In the genomic region with DNA sequence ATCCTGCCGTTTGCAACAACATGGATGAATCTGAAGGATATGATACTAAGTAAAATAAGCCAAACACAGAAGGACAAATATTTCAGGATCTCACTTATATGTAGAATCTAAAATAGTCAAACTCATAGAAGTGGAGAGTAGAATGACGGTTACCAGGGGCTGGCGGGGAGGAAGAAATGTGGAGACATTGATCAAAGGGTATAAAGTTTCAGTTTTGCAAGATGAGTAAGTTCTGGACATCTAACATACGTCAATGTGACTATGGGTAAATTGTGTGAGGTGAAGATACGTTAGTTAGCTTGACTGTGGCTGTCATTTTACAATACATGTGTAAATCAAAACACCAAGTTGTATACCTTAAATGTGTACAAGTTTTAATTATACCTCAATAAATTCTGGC, we compare ENCODE assay signal across 18 cellular contexts.
DNase-seq lines count a peak whose midpoint lies in the region; ATAC-seq and TF ChIP-seq lines count a peak whose summit lies in the region.
"Had no signal": no experiment of that assay in that cellular context is flagged by ENCODE, and none has a peak within 500 bp of the region (broad histone marks: within the 10 kb centered on the region; RNA-seq: fewer than 3 reads in every experiment).

No MANE protein-coding gene starts in this region.

- intact Hi-C loops in activated CD8-positive, alpha-beta T cell treated with anti-CD3 and anti-CD28 coated beads for 36 hours (cut with micrococcal nuclease), result no loop called here
- intact Hi-C loops in transverse colon (cut with DNase I; ENCODE audit: low total_unique reads), result no loop called here

- H3K9me3 ChIP-seq in transverse colon, result peaks cover 0 to 8% of the 10 kb centered on the region in 2 donors
- H3K9me3 ChIP-seq: body of pancreas, right lobe of liver, uterus had no signal

- no peak overlapping the region for H3K27ac ChIP-seq in transverse colon
- H3K27ac ChIP-seq: body of pancreas, left lung, right lobe of liver, uterus had no signal

- H3K27me3 ChIP-seq in transverse colon, result no peaks in the 10 kb centered on the region
- H3K27me3 ChIP-seq: body of pancreas, left lung, right lobe of liver, uterus had no signal

- H3K4me3 ChIP-seq in GM12865 (ENCODE audit: low read depth, low read length) (no peak overlapping the region), transverse colon (no peak overlapping the region)
- H3K4me3 ChIP-seq: body of pancreas, left lung, right lobe of liver, uterus had no signal

- ATAC-seq in activated CD8-positive, alpha-beta T cell treated with anti-CD3 and anti-CD28 coated beads for 36 hours, result peak; percentile 74
- ATAC-seq: body of pancreas, left lung, right lobe of liver had no signal

- H3K27ac Mint-ChIP-seq in activated CD8-positive, alpha-beta T cell treated with anti-CD3 and anti-CD28 coated beads for 36 hours, result peak overlapping the region; percentile 76
- H3K27ac Mint-ChIP-seq: dendritic cell treated with granulocyte-macrophage colony-stimulating factor and Interleukin-4, amounts not matched to agents 40 ng/mL and 50 ng/mL, for 4 days had no signal

- H3K4me1 ChIP-seq in transverse colon, result peaks cover 0 to 9% (median 0%) of the 10 kb centered on the region in 4 donors
- H3K4me1 ChIP-seq: body of pancreas, right lobe of liver had no signal

- no peak for TF ChIP-seq CTCF in GM12865 (IDR thresholded peaks at IDR 0.05; ENCODE audit: insufficient read depth, low read depth, low read length, missing control alignments)
- no peak for TF ChIP-seq CTCF in activated CD8-positive, alpha-beta T cell treated with anti-CD3 and anti-CD28 coated beads for 36 hours (IDR thresholded peaks at IDR 0.05)
- no peak for TF ChIP-seq CTCF in transverse colon (IDR thresholded peaks at IDR 0.05)

- peaks cover 27% of the 10 kb centered on the region for H3K4me1 Mint-ChIP-seq in activated CD8-positive, alpha-beta T cell treated with anti-CD3 and anti-CD28 coated beads for 36 hours (ENCODE audit: low read depth)

- TF ChIP-seq EP300 in transverse colon (IDR thresholded peaks at IDR 0.05; ENCODE audit: low read depth), result no peak

- TF ChIP-seq POLR2A in transverse colon (IDR thresholded peaks at IDR 0.05), result no peak

- peaks cover 3% of the 10 kb centered on the region for H3K27me3 Mint-ChIP-seq in activated CD8-positive, alpha-beta T cell treated with anti-CD3 and anti-CD28 coated beads for 36 hours
- H3K27me3 Mint-ChIP-seq: dendritic cell treated with granulocyte-macrophage colony-stimulating factor and Interleukin-4, amounts not matched to agents 40 ng/mL and 50 ng/mL, for 4 days had no signal

- no peaks in the 10 kb centered on the region for H3K36me3 ChIP-seq in transverse colon
- H3K36me3 ChIP-seq: left lung, right lobe of liver, uterus had no signal

- 74 to 77% methylated on average over 5 of the region's 5 CpGs for WGBS in transverse colon (ENCODE audit: low coverage in 1 of 2), 2 donors

- POLR2A ChIA-PET in activated CD8-positive, alpha-beta T cell treated with anti-CD3 and anti-CD28 coated beads for 36 hours (lab: Charles Lee), result interaction anchor here (0.6 to 0.8 kb wide), 3 partner anchors 78 to 199 kb away, joined by 3 read pairs; no protein-coding TSS in a partner anchor

- CTCF ChIA-PET in activated CD8-positive, alpha-beta T cell treated with anti-CD3 and anti-CD28 coated beads for 36 hours (lab: Charles Lee), result interaction anchor here (0.6 to 0.9 kb wide), 2 partner anchors 9 to 697 kb away, joined by 3 read pairs; no protein-coding TSS in a partner anchor

- peaks cover 2% of the 10 kb centered on the region for H3K9me3 Mint-ChIP-seq in activated CD8-positive, alpha-beta T cell treated with anti-CD3 and anti-CD28 coated beads for 36 hours

- DNase-seq in activated naive CD4-positive, alpha-beta T cell treated with Interleukin-2 at 50 U/mL for 16 hours, result peak; percentile 8
- no peak for DNase-seq in activated naive CD4-positive, alpha-beta T cell (lab: John Stamatoyannopoulos, UW)
- peak; percentile 23 for DNase-seq in GM12865 (ENCODE audit: low read depth)
- DNase-seq in activated CD8-positive, alpha-beta T cell treated with anti-CD3 and anti-CD28 coated beads for 36 hours, result peak; percentile 49
- peak; percentile 15 to 19 for DNase-seq in stimulated activated CD4-positive, alpha-beta T cell treated with anti-CD3 and anti-CD28 coated beads, Interleukin-4, amount 100 ng/mL, for 48 hours (ENCODE audit: low read depth in 2 of 2)
- DNase-seq in transverse colon, result no peak
- DNase-seq in DMS53 treated with DMSO at 0.1 percent for 48 hours (lab: John Stamatoyannopoulos, UW; ENCODE audit: unreplicated experiment), result no peak
- no peak for DNase-seq in SKM-1 treated with dmso at 0.1 percent for 144 hours (lab: John Stamatoyannopoulos, UW; ENCODE audit: unreplicated experiment)
- DNase-seq: activated CD4-positive, CD25-positive, alpha-beta regulatory T cell; activated gamma-delta T cell; Calu3; GDM1; left lung; NCI-H345; right lobe of liver had no signal

- in situ Hi-C loops in transverse colon (cut with MboI; ENCODE audit: low pct_ligation_motif_present in 1 of 4, low pct_unique_long_range_greater_than_20kb in 1 of 4, low sequenced_read_pairs in 3 of 4), result no loop called here

- H3K36me3 Mint-ChIP-seq in activated CD8-positive, alpha-beta T cell treated with anti-CD3 and anti-CD28 coated beads for 36 hours (ENCODE audit: low read depth), result no peaks in the 10 kb centered on the region

- no peak overlapping the region for H3K4me3 Mint-ChIP-seq in activated CD8-positive, alpha-beta T cell treated with anti-CD3 and anti-CD28 coated beads for 36 hours
- H3K4me3 Mint-ChIP-seq: dendritic cell treated with granulocyte-macrophage colony-stimulating factor and Interleukin-4, amounts not matched to agents 40 ng/mL and 50 ng/mL, for 4 days had no signal

Comparison
In these comparisons a context has a peak if more than half of its experiments do, and no peak if none do; other contexts are left out.
1. DNase-seq: peak in activated naive CD4-positive, alpha-beta T cell treated with Interleukin-2 at 50 U/mL for 16 hours (single experiment), GM12865 (single experiment), activated CD8-positive, alpha-beta T cell treated with anti-CD3 and anti-CD28 coated beads for 36 hours (single experiment) and stimulated activated CD4-positive, alpha-beta T cell treated with anti-CD3 and anti-CD28 coated beads, Interleukin-4, amount 100 ng/mL, for 48 hours (2 of 2); none in activated naive CD4-positive, alpha-beta T cell (0 of 4), transverse colon (single experiment), DMS53 treated with DMSO at 0.1 percent for 48 hours (single experiment) and SKM-1 treated with dmso at 0.1 percent for 144 hours (single experiment).